Comparison of ENCODE assay signal across 10 cellular contexts in genomic region chr13:39263531-39263930, GRCh38.
"Had no signal": no experiment of that assay in that cellular context is flagged by ENCODE, and none has a peak within 500 bp of the region (broad histone marks: within the 10 kb centered on the region; RNA-seq: fewer than 3 reads in every experiment).

No MANE protein-coding gene starts in this region.

- H3K9ac ChIP-seq: parathyroid adenoma had no signal

- H3K4me3 ChIP-seq: gastroesophageal sphincter, hepatocyte, lower lobe of right lung, psoas muscle, smooth muscle cell had no signal

- FAIRE-seq: endometrium had no signal

- H3K4me1 ChIP-seq: parathyroid adenoma had no signal

- H3K27me3 ChIP-seq: gastroesophageal sphincter, hepatocyte had no signal

- H2AFZ ChIP-seq: hepatocyte, parathyroid adenoma had no signal

- H3K36me3 ChIP-seq: gastroesophageal sphincter, lower lobe of right lung had no signal

- DNase-seq: cortex of kidney; effector memory CD4-positive, alpha-beta T cell; lower lobe of right lung; occipital lobe had no signal

- H3K9me3 ChIP-seq: gastroesophageal sphincter, lower lobe of right lung, psoas muscle had no signal

- H3K79me2 ChIP-seq: hepatocyte, parathyroid adenoma had no signal

- H3K4me2 ChIP-seq: hepatocyte, smooth muscle cell had no signal

- H3K27ac ChIP-seq: gastroesophageal sphincter, hepatocyte, lower lobe of right lung, parathyroid adenoma, psoas muscle had no signal
